9 cellular contexts compared by ENCODE assay signal in genomic region chr14:66495214-66496098, GRCh38. TPM values are rescaled to one million over a fixed set of nuclear protein-coding genes. Genes with fewer than 3 reads are reported as not detected.
DNase-seq lines count a peak whose midpoint lies in the region; ATAC-seq lines count a peak whose summit lies in the region.
"Had no signal": no experiment of that assay in that cellular context is flagged by ENCODE, and none has a peak within 500 bp of the region (broad histone marks: within the 10 kb centered on the region; RNA-seq: fewer than 3 reads in every experiment).

No MANE protein-coding gene starts in this region.

- no peaks in the 10 kb centered on the region for H3K36me3 ChIP-seq in CD8-positive, alpha-beta memory T cell (ENCODE audit: insufficient read depth, low read length)
- H3K36me3 ChIP-seq in neuron (ENCODE audit: insufficient read depth, low read length), result no peaks in the 10 kb centered on the region

- CTCF ChIA-PET in CD8-positive, alpha-beta memory T cell (lab: Charles Lee), result interaction anchor here (1.4 kb wide), 1 partner anchor 12 kb away, joined by 3 read pairs; the partner anchor contains the start of gene GPHN

- no peaks in the 10 kb centered on the region for H3K9me3 Mint-ChIP-seq in CD8-positive, alpha-beta memory T cell
- no peaks in the 10 kb centered on the region for H3K9me3 Mint-ChIP-seq in activated T-cell treated with anti-CD3 and anti-CD28 coated beads, Interleukin-2, amount 50 U/mL, for 4 hours

- H3K27me3 ChIP-seq in CD8-positive, alpha-beta memory T cell (ENCODE audit: insufficient read depth, low read length, poor library complexity, severe bottlenecking), result no peaks in the 10 kb centered on the region
- H3K27me3 ChIP-seq in neuron (ENCODE audit: insufficient read depth, low read length), result no peaks in the 10 kb centered on the region

- no peaks in the 10 kb centered on the region for H3K36me3 Mint-ChIP-seq in CD8-positive, alpha-beta memory T cell
- H3K36me3 Mint-ChIP-seq in activated T-cell treated with anti-CD3 and anti-CD28 coated beads, Interleukin-2, amount 50 U/mL, for 4 hours (ENCODE audit: insufficient read depth), result no peaks in the 10 kb centered on the region

- peaks cover 8% of the 10 kb centered on the region for H3K4me1 ChIP-seq in CD8-positive, alpha-beta memory T cell (ENCODE audit: insufficient read depth, low read length)
- no peaks in the 10 kb centered on the region for H3K4me1 ChIP-seq in neuron (ENCODE audit: insufficient read depth, low read length)

- no peak overlapping the region for H3K27ac Mint-ChIP-seq in CD8-positive, alpha-beta memory T cell

- POLR2A ChIA-PET in CD8-positive, alpha-beta memory T cell (lab: Charles Lee), result no interaction called here

- peak in 3 of 5 donors; percentile 2 to 36 (median 24) for DNase-seq in CD8-positive, alpha-beta memory T cell
- DNase-seq in NCI-H524 (lab: John Stamatoyannopoulos, UW), result peak; percentile 74 to 82
- DNase-seq in activated T-cell treated with anti-CD3 and anti-CD28 coated beads, Interleukin-2, amount 50 U/mL, for 4 hours, result peak; percentile 18
- peak; percentile 63 for DNase-seq in fibroblast of the conjunctiva (ENCODE audit: low read depth)
- no peak for DNase-seq in NK-92 treated with Interleukin-12 subunit alpha and Interleukin-12 subunit beta, amount 100 ng/mL, for 24 hours (lab: John Stamatoyannopoulos, UW)

- no peak overlapping the region for H3K4me3 Mint-ChIP-seq in CD8-positive, alpha-beta memory T cell
- no peak overlapping the region for H3K4me3 Mint-ChIP-seq in activated T-cell treated with anti-CD3 and anti-CD28 coated beads, Interleukin-2, amount 50 U/mL, for 4 hours

- H3K9me3 ChIP-seq in CD8-positive, alpha-beta memory T cell (ENCODE audit: low read length), result no peaks in the 10 kb centered on the region
- H3K9me3 ChIP-seq in neuron (ENCODE audit: low read length), result no peaks in the 10 kb centered on the region

- no peak overlapping the region for H3K4me3 ChIP-seq in CD8-positive, alpha-beta memory T cell (ENCODE audit: low read length)
- H3K4me3 ChIP-seq in neuron (ENCODE audit: low read length), result no peak overlapping the region

- ATAC-seq in GM18909 (IDR thresholded peaks at IDR 0.05; ENCODE audit: poor library complexity, unreplicated experiment) (peak; percentile 86), HG03280 (IDR thresholded peaks at IDR 0.05; ENCODE audit: unreplicated experiment) (peak; percentile 77)
- peak; percentile 67 to 84 for ATAC-seq in activated T-cell treated with anti-CD3 and anti-CD28 coated beads, Interleukin-2, amount 50 U/mL, for 4 hours

- H3K4me1 Mint-ChIP-seq in CD8-positive, alpha-beta memory T cell, result peaks cover 4 to 6% (median 5%) of the 10 kb centered on the region in 3 donors
- H3K4me1 Mint-ChIP-seq in activated T-cell treated with anti-CD3 and anti-CD28 coated beads, Interleukin-2, amount 50 U/mL, for 4 hours (ENCODE audit: low read depth), result peaks cover 18% of the 10 kb centered on the region

- H3K27me3 Mint-ChIP-seq in CD8-positive, alpha-beta memory T cell, result peaks cover 0 to 2% of the 10 kb centered on the region in 2 donors
- no peaks in the 10 kb centered on the region for H3K27me3 Mint-ChIP-seq in activated T-cell treated with anti-CD3 and anti-CD28 coated beads, Interleukin-2, amount 50 U/mL, for 4 hours (ENCODE audit: low read depth)

- peak overlapping the region; percentile 6 for H2AFZ ChIP-seq in neuron (ENCODE audit: low read depth, low read length)

- no peak overlapping the region for H3K27ac ChIP-seq in CD8-positive, alpha-beta memory T cell (ENCODE audit: low read depth, low read length)

RNA-seq across cellular contexts. Expression of gene CCDC196, which starts 9.3 kb away (rescaled TPM):
- total RNA-seq in CD8-positive, alpha-beta memory T cell, result not detected
- not detected for polyA plus RNA-seq in CD8-positive, alpha-beta memory T cell
- not detected for total RNA-seq in activated T-cell treated with anti-CD3 and anti-CD28 coated beads, Interleukin-2, amount 50 U/mL, for 4 hours
- total RNA-seq: T-helper 1 cell treated with Interleukin-12 subunit alpha and Interleukin-12 subunit beta and Interleukin-4 antibody, amounts not matched to agents 30 ng/mL and 1 ng/mL, for 36 hours had no signal

RNA-seq across cellular contexts. Expression of gene GPHN, which starts 12.5 kb away (rescaled TPM):
- 10 to 100 TPM; 12.1 to 14.8 TPM for total RNA-seq in CD8-positive, alpha-beta memory T cell
- polyA plus RNA-seq in CD8-positive, alpha-beta memory T cell, result 6.3 TPM
- total RNA-seq in activated T-cell treated with anti-CD3 and anti-CD28 coated beads, Interleukin-2, amount 50 U/mL, for 4 hours, result 10 to 100 TPM; 26.2 to 30.7 (median 28.4) TPM
